2 cellular contexts compared by ENCODE assay signal in genomic region chr20:1292620-1293019, GRCh38.
TF ChIP-seq lines count a peak whose summit lies in the region.

No MANE protein-coding gene starts in this region.

TF ChIP-seq in HEK293, 187 proteins besides CTCF, POLR2A, EP300 and RAD21:
- TF ChIP-seq ZFP3 (tag by site-specific recombination; IDR thresholded peaks at IDR 0.05; ENCODE audit: low read depth): peak; percentile 71
- no peak for TF ChIP-seq ZNF510 (tag by site-specific recombination; IDR thresholded peaks at IDR 0.05; ENCODE audit: insufficient replicate concordance)

TF ChIP-seq in K562, 482 proteins besides CTCF, POLR2A, EP300 and RAD21:
- TF ChIP-seq ZNF212 (CRISPR knock-in tag; IDR thresholded peaks at IDR 0.05) (no peak), ZNF398 (CRISPR knock-in tag; IDR thresholded peaks at IDR 0.05) (no peak), SRF (CRISPR knock-in tag; IDR thresholded peaks at IDR 0.05) (no peak)
- TF ChIP-seq, protein P1, sequence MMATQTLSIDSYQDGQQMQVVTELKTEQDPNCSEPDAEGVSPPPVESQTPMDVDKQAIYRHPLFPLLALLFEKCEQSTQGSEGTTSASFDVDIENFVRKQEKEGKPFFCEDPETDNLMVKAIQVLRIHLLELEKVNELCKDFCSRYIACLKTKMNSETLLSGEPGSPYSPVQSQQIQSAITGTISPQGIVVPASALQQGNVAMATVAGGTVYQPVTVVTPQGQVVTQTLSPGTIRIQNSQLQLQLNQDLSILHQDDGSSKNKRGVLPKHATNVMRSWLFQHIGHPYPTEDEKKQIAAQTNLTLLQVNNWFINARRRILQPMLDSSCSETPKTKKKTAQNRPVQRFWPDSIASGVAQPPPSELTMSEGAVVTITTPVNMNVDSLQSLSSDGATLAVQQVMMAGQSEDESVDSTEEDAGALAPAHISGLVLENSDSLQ (IDR thresholded peaks at IDR 0.05): peak; percentile 80
